2 cellular contexts compared by ENCODE assay signal in the genomic region with DNA sequence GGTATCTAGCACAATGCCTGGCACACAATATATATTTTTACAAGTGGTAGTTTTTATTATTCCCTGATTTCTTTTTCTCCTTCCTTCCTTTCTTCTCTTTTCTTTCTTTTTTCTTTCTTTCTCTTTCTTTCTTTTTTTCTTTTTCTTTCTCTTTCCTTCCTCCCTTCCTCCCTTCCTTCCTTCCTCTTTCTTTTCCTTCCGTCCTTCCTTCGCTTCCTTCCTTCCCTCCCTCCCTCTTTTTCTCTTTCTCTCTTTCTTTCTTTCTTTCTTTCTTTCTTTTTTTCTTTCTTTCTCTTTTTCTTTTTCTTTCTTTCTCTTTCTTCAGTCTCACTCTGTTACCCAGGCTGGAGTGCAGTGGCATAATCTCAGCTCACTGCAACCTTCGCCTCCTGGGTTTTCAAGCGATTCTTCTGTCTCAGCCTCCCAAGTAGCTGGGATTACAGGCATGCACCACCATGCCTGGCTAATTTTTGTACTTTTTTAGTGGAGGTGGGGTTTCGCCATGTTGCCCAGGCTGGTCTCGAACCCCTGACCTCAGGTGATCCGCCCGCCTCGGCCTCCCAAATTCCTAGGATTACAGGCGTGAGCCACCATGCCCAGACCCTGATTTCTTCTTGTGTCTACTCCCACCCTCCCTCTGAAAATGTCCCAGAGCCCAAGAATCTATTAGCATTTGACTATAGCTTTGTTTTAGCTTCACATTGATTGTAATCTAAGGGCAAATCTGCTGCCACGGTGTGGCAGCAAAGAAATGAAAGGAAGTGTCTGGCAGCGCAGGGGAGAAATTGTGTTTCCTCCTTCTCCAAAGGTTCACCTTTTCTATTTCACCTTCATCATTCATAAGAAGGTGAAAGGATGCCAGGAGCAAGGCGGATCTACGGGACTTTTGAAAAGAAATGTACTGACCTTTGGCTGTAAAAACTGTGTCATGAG.
TF ChIP-seq lines count a peak whose summit lies in the region.

No MANE protein-coding gene starts in this region.

TF ChIP-seq in SK-N-SH treated with all-trans-retinoic acid at 6 μM for 48 hours, 23 proteins besides CTCF, POLR2A, EP300 and RAD21 (continued from another document):
- TF ChIP-seq, protein P1, sequence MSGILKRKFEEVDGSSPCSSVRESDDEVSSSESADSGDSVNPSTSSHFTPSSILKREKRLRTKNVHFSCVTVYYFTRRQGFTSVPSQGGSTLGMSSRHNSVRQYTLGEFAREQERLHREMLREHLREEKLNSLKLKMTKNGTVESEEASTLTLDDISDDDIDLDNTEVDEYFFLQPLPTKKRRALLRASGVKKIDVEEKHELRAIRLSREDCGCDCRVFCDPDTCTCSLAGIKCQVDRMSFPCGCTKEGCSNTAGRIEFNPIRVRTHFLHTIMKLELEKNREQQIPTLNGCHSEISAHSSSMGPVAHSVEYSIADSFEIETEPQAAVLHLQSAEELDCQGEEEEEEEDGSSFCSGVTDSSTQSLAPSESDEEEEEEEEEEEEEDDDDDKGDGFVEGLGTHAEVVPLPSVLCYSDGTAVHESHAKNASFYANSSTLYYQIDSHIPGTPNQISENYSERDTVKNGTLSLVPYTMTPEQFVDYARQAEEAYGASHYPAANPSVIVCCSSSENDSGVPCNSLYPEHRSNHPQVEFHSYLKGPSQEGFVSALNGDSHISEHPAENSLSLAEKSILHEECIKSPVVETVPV (CRISPR knock-in tag; IDR thresholded peaks at IDR 0.05) = no peak
- TF ChIP-seq CSDC2 (CRISPR knock-in tag; IDR thresholded peaks at IDR 0.05) (no peak), TCF4 (CRISPR knock-in tag; IDR thresholded peaks at IDR 0.05; ENCODE audit: borderline replicate concordance) (no peak), ZC3H10 (CRISPR knock-in tag; IDR thresholded peaks at IDR 0.05) (no peak)

TF ChIP-seq in SK-N-SH, 30 proteins besides CTCF, POLR2A, EP300 and RAD21 (continued from another document):
- TF ChIP-seq, protein P2, sequence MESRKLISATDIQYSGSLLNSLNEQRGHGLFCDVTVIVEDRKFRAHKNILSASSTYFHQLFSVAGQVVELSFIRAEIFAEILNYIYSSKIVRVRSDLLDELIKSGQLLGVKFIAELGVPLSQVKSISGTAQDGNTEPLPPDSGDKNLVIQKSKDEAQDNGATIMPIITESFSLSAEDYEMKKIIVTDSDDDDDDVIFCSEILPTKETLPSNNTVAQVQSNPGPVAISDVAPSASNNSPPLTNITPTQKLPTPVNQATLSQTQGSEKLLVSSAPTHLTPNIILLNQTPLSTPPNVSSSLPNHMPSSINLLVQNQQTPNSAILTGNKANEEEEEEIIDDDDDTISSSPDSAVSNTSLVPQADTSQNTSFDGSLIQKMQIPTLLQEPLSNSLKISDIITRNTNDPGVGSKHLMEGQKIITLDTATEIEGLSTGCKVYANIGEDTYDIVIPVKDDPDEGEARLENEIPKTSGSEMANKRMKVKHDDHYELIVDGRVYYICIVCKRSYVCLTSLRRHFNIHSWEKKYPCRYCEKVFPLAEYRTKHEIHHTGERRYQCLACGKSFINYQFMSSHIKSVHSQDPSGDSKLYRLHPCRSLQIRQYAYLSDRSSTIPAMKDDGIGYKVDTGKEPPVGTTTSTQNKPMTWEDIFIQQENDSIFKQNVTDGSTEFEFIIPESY (IDR thresholded peaks at IDR 0.05; ENCODE audit: borderline replicate concordance, low read depth) = no peak
- TF ChIP-seq RXRA (IDR thresholded peaks at IDR 0.05; ENCODE audit: borderline replicate concordance, low read depth) (no peak), TAF1 (IDR thresholded peaks at IDR 0.05; ENCODE audit: borderline replicate concordance, low read depth, low read length) (no peak), GABPA (IDR thresholded peaks at IDR 0.05; ENCODE audit: low read depth) (no peak), POLR2AphosphoS5 (IDR thresholded peaks at IDR 0.05; ENCODE audit: low read depth, low read length) (no peak), TCF12 (IDR thresholded peaks at IDR 0.05) (no peak), RCOR1 (IDR thresholded peaks at IDR 0.05; ENCODE audit: low read length) (no peak), FOSL2 (IDR thresholded peaks at IDR 0.05; ENCODE audit: borderline replicate concordance, low read depth) (no peak), ELF1 (IDR thresholded peaks at IDR 0.05) (no peak), MEF2A (IDR thresholded peaks at IDR 0.05; ENCODE audit: borderline replicate concordance, low read depth) (no peak), GATA2 (CRISPR knock-in tag; IDR thresholded peaks at IDR 0.05) (no peak), SMC3 (IDR thresholded peaks at IDR 0.05; ENCODE audit: low read depth, low read length) (no peak)
- TF ChIP-seq, protein P3, sequence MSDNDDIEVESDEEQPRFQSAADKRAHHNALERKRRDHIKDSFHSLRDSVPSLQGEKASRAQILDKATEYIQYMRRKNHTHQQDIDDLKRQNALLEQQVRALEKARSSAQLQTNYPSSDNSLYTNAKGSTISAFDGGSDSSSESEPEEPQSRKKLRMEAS (IDR thresholded peaks at IDR 0.05; ENCODE audit: low read depth) = no peak
